In genomic region chr6:46287681-46288080, GRCh38 we compare ENCODE assay signal across 14 cellular contexts.
A peak's percentile ranks its signal among the peaks of the same experiment; 100 is the strongest.
DNase-seq lines count a peak whose midpoint lies in the region; ATAC-seq lines count a peak whose summit lies in the region.
"Had no signal": no experiment of that assay in that cellular context is flagged by ENCODE, and none has a peak within 500 bp of the region (broad histone marks: within the 10 kb centered on the region; RNA-seq: fewer than 3 reads in every experiment).

No MANE protein-coding gene starts in this region.

- H2AK5ac ChIP-seq in mesendoderm (ENCODE audit: low read length), result no peak overlapping the region

- no peaks in the 10 kb centered on the region for H3K9me3 Mint-ChIP-seq in activated T-cell treated with anti-CD3 and anti-CD28 coated beads, Interleukin-2, amount 50 U/mL, for 72 hours
- H3K9me3 Mint-ChIP-seq in stimulated activated naive B cell treated with anti-CD40 and anti-IgM and Interleukin-4, amounts not matched to agents 10 μg/mL and 1 μg/mL and 100 μg/mL, for 72 hours, result no peaks in the 10 kb centered on the region
- H3K9me3 Mint-ChIP-seq: CD14-positive monocyte; CD8-positive, alpha-beta T cell had no signal

- no peak overlapping the region for H3K4ac ChIP-seq in mesendoderm (ENCODE audit: low read depth, low read length)

- H4K5ac ChIP-seq in mesendoderm (ENCODE audit: low read length), result no peak overlapping the region

- H3K9ac ChIP-seq in BLaER1 treated with 17β-estradiol and CSF1 and Interleukin-3, amounts not matched to agents 10 nM and 100 nM, result no peak overlapping the region
- no peak overlapping the region for H3K9ac ChIP-seq in mesendoderm (ENCODE audit: low read length)

- H2BK120ac ChIP-seq in mesendoderm (ENCODE audit: low read depth, low read length), result peak overlapping the region; percentile 6

- H3K27me3 ChIP-seq in BLaER1 treated with 17β-estradiol and CSF1 and Interleukin-3, amounts not matched to agents 10 nM and 100 nM, result no peaks in the 10 kb centered on the region
- no peaks in the 10 kb centered on the region for H3K27me3 ChIP-seq in mesendoderm (ENCODE audit: insufficient read depth, low read length, poor library complexity)

- no CpG with 5 or more reads among the region's 5 CpGs for WGBS in mesendoderm (ENCODE audit: extremely low coverage, insufficient coverage, low lambda C conversion rate)

- H3K4me3 Mint-ChIP-seq in activated T-cell treated with anti-CD3 and anti-CD28 coated beads, Interleukin-2, amount 50 U/mL, for 72 hours, result peak overlapping the region in 1 of 2 donors; percentile 33
- no peak overlapping the region for H3K4me3 Mint-ChIP-seq in stimulated activated naive B cell treated with anti-CD40 and anti-IgM and Interleukin-4, amounts not matched to agents 10 μg/mL and 1 μg/mL and 100 μg/mL, for 72 hours
- H3K4me3 Mint-ChIP-seq: B cell; CD14-positive monocyte; CD8-positive, alpha-beta T cell had no signal

- H3K79me1 ChIP-seq in mesendoderm (ENCODE audit: low read length), result no peaks in the 10 kb centered on the region

- H3K23ac ChIP-seq in mesendoderm (ENCODE audit: low read length), result no peak overlapping the region

- no peak for DNase-seq in activated T-cell treated with anti-CD3 and anti-CD28 coated beads, Interleukin-2, amount 50 U/mL, for 72 hours
- DNase-seq in activated T-cell treated with anti-CD3 and anti-CD28 coated beads for 4 hours, result no peak
- no peak for DNase-seq in mesendoderm
- no peak for DNase-seq in stimulated activated naive B cell treated with anti-CD40 and anti-IgM and Interleukin-4, amounts not matched to agents 10 μg/mL and 1 μg/mL and 100 μg/mL, for 72 hours
- DNase-seq in KG1 (lab: John Stamatoyannopoulos, UW), result no peak
- no peak for DNase-seq in MV-4-11 (lab: John Stamatoyannopoulos, UW)
- DNase-seq: CD8-positive, alpha-beta T cell; COR-L47; GF-D8 had no signal

- peaks cover 11% of the 10 kb centered on the region for H3K4me1 Mint-ChIP-seq in activated T-cell treated with anti-CD3 and anti-CD28 coated beads, Interleukin-2, amount 50 U/mL, for 72 hours (ENCODE audit: low read depth)
- H3K4me1 Mint-ChIP-seq in stimulated activated naive B cell treated with anti-CD40 and anti-IgM and Interleukin-4, amounts not matched to agents 10 μg/mL and 1 μg/mL and 100 μg/mL, for 72 hours, result peaks cover 12 to 21% of the 10 kb centered on the region in 2 donors

- peak in 1 of 2 donors; percentile 70 for ATAC-seq in activated T-cell treated with anti-CD3 and anti-CD28 coated beads, Interleukin-2, amount 50 U/mL, for 72 hours (replicated peaks in 1 of 2)
- no peak for ATAC-seq in stimulated activated naive B cell treated with anti-CD40 and anti-IgM and Interleukin-4, amounts not matched to agents 10 μg/mL and 1 μg/mL and 100 μg/mL, for 72 hours (replicated peaks)
- ATAC-seq: CD8-positive, alpha-beta T cell; HepG2 had no signal

- peaks cover 31% of the 10 kb centered on the region for H3K27me3 Mint-ChIP-seq in activated T-cell treated with anti-CD3 and anti-CD28 coated beads, Interleukin-2, amount 50 U/mL, for 72 hours (ENCODE audit: low read depth)
- peaks cover 11 to 23% of the 10 kb centered on the region in 2 donors for H3K27me3 Mint-ChIP-seq in stimulated activated naive B cell treated with anti-CD40 and anti-IgM and Interleukin-4, amounts not matched to agents 10 μg/mL and 1 μg/mL and 100 μg/mL, for 72 hours

- H3K79me2 ChIP-seq in mesendoderm (ENCODE audit: control insufficient read depth, insufficient read depth, low read length), result no peaks in the 10 kb centered on the region

- H3K18ac ChIP-seq in mesendoderm (ENCODE audit: low read length), result no peak overlapping the region

- H3K4me2 ChIP-seq in BLaER1 treated with 17β-estradiol and CSF1 and Interleukin-3, amounts not matched to agents 10 nM and 100 nM, result peak overlapping the region in 6 of 11 experiments; percentile 31 to 74 (median 64); a peak in 7 of 22 replicates
- no peak overlapping the region for H3K4me2 ChIP-seq in mesendoderm (ENCODE audit: low read length)

- H3K4me1 ChIP-seq in BLaER1 treated with 17β-estradiol and CSF1 and Interleukin-3, amounts not matched to agents 10 nM and 100 nM, result peaks cover 16 to 42% (median 34%) of the 10 kb centered on the region in 10 experiments
- no peaks in the 10 kb centered on the region for H3K4me1 ChIP-seq in mesendoderm (ENCODE audit: control insufficient read depth, low read depth, low read length)
- H3K4me1 ChIP-seq: HAP-1 had no signal

- H3K4me3 ChIP-seq in BLaER1 treated with 17β-estradiol and CSF1 and Interleukin-3, amounts not matched to agents 10 nM and 100 nM, result no peak overlapping the region; a peak in 1 of 20 replicates
- no peak overlapping the region for H3K4me3 ChIP-seq in mesendoderm (ENCODE audit: low read length)
- H3K4me3 ChIP-seq: HAP-1 had no signal

- H4K20me1 ChIP-seq in BLaER1 treated with 17β-estradiol and CSF1 and Interleukin-3, amounts not matched to agents 10 nM and 100 nM, result no peaks in the 10 kb centered on the region

- no peak overlapping the region for H2BK15ac ChIP-seq in mesendoderm (replicated peaks; ENCODE audit: low read depth)

- H3K56ac ChIP-seq in mesendoderm (ENCODE audit: low read length), result no peak overlapping the region

- H3K27ac ChIP-seq in BLaER1 treated with 17β-estradiol and CSF1 and Interleukin-3, amounts not matched to agents 10 nM and 100 nM, result peak overlapping the region in 1 of 11 experiments; percentile 28; a peak in 2 of 22 replicates
- no peak overlapping the region for H3K27ac ChIP-seq in mesendoderm (ENCODE audit: low read depth, low read length)

- H3K9me3 ChIP-seq in BLaER1 treated with 17β-estradiol and CSF1 and Interleukin-3, amounts not matched to agents 10 nM and 100 nM (replicated peaks in 1 of 11), result peaks cover 0 to 23% (median 16%) of the 10 kb centered on the region in 11 experiments; a peak in 14 of 22 replicates
- H3K9me3 ChIP-seq: HAP-1 had no signal

- 0 out of 22 replicates have a peak, but pooled peaks cover 0 to 5% (median 0%) of the 10 kb centered on the region in 11 experiments for H3K36me3 ChIP-seq in BLaER1 treated with 17β-estradiol and CSF1 and Interleukin-3, amounts not matched to agents 10 nM and 100 nM
- no peaks in the 10 kb centered on the region for H3K36me3 ChIP-seq in mesendoderm (ENCODE audit: control insufficient read depth, insufficient read depth, low read length)
- H3K36me3 ChIP-seq: HAP-1 had no signal

- H3K36me3 Mint-ChIP-seq in activated T-cell treated with anti-CD3 and anti-CD28 coated beads, Interleukin-2, amount 50 U/mL, for 72 hours (ENCODE audit: insufficient read depth in 2 of 2), result peaks cover 0 to 3% of the 10 kb centered on the region in 2 donors
- peaks cover 0 to 2% of the 10 kb centered on the region in 2 donors for H3K36me3 Mint-ChIP-seq in stimulated activated naive B cell treated with anti-CD40 and anti-IgM and Interleukin-4, amounts not matched to agents 10 μg/mL and 1 μg/mL and 100 μg/mL, for 72 hours
- H3K36me3 Mint-ChIP-seq: CD14-positive monocyte; CD8-positive, alpha-beta T cell had no signal

- H4K8ac ChIP-seq in mesendoderm (ENCODE audit: low read depth, low read length), result no peak overlapping the region

- H2BK5ac ChIP-seq in mesendoderm (ENCODE audit: low read length), result no peak overlapping the region

- H3K27ac Mint-ChIP-seq in activated T-cell treated with anti-CD3 and anti-CD28 coated beads, Interleukin-2, amount 50 U/mL, for 72 hours, result peak overlapping the region; percentile 90
- H3K27ac Mint-ChIP-seq in stimulated activated naive B cell treated with anti-CD40 and anti-IgM and Interleukin-4, amounts not matched to agents 10 μg/mL and 1 μg/mL and 100 μg/mL, for 72 hours, result peak overlapping the region; percentile 4
- H3K27ac Mint-ChIP-seq: B cell; CD14-positive monocyte; CD8-positive, alpha-beta T cell had no signal
